In genomic region chr2:126664639-126665038, GRCh38 we compare ENCODE assay signal across 8 cellular contexts. TPM values are rescaled to one million over a fixed set of nuclear protein-coding genes. Genes with fewer than 3 reads are reported as not detected.
DNase-seq lines count a peak whose midpoint lies in the region; ATAC-seq and TF ChIP-seq lines count a peak whose summit lies in the region.

No MANE protein-coding gene starts in this region.

- DNase-seq in heart left ventricle: no peak
- DNase-seq in left ventricle myocardium superior: no peak
- no peak for DNase-seq in activated CD4-positive, alpha-beta memory T cell treated with anti-CD3 and anti-CD28 coated beads for 36 hours
- DNase-seq in NCI-H2227 treated with DMSO at 0.1 percent for 48 hours (lab: John Stamatoyannopoulos, UW): no peak
- no peak for DNase-seq in NCI-H1105 (lab: John Stamatoyannopoulos, UW)
- no peak for DNase-seq in stimulated activated CD4-positive, alpha-beta T cell treated with anti-CD3 and anti-CD28 coated beads, Interleukin-2, amount 100 ng/mL, for 48 hours

- no peak for TF ChIP-seq CTCF in heart left ventricle (IDR thresholded peaks at IDR 0.05)

- ATAC-seq in heart left ventricle: no peak
- ATAC-seq in left ventricle myocardium superior: no peak
- peak; percentile 25 for ATAC-seq in HG02884 (IDR thresholded peaks at IDR 0.05; ENCODE audit: unreplicated experiment)

- POLR2A ChIA-PET in activated CD4-positive, alpha-beta memory T cell treated with anti-CD3 and anti-CD28 coated beads for 36 hours (lab: Charles Lee): no interaction called here

- CTCF ChIA-PET in activated CD4-positive, alpha-beta memory T cell treated with anti-CD3 and anti-CD28 coated beads for 36 hours (lab: Charles Lee): interaction anchor here (0.7 to 2.4 kb wide), 2 partner anchors 10 to 113 kb away, joined by 3 to 10 read pairs; no protein-coding TSS in a partner anchor

- no peaks in the 10 kb centered on the region for H3K9me3 ChIP-seq in heart left ventricle
- H3K9me3 ChIP-seq in subcutaneous abdominal adipose tissue (ENCODE audit: control insufficient read depth in 5 of 5, low read length in 5 of 5): no peaks in the 10 kb centered on the region

- H3K27me3 Mint-ChIP-seq in activated CD4-positive, alpha-beta memory T cell treated with anti-CD3 and anti-CD28 coated beads for 36 hours: no peaks in the 10 kb centered on the region

- intact Hi-C loops in heart left ventricle (cut with DNase I): no loop called here
- intact Hi-C loops in left ventricle myocardium superior (cut with micrococcal nuclease): no loop called here
- intact Hi-C loops in activated CD4-positive, alpha-beta memory T cell treated with anti-CD3 and anti-CD28 coated beads for 36 hours (cut with micrococcal nuclease): no loop called here

- H3K36me3 Mint-ChIP-seq in activated CD4-positive, alpha-beta memory T cell treated with anti-CD3 and anti-CD28 coated beads for 36 hours: peaks cover 33% of the 10 kb centered on the region

- H3K27me3 ChIP-seq in heart left ventricle (no peaks in the 10 kb centered on the region), subcutaneous abdominal adipose tissue (ENCODE audit: control insufficient read depth in 5 of 5, insufficient read depth in 4 of 5, low read length in 5 of 5) (no peaks in the 10 kb centered on the region)

- H3K4me1 Mint-ChIP-seq in activated CD4-positive, alpha-beta memory T cell treated with anti-CD3 and anti-CD28 coated beads for 36 hours (ENCODE audit: low read depth): peaks cover 80% of the 10 kb centered on the region

- H3K27ac ChIP-seq in heart left ventricle: peak overlapping the region in 10 of 12 donors; percentile 0 to 98 (median 58)
- H3K27ac ChIP-seq in subcutaneous abdominal adipose tissue (ENCODE audit: low read depth, low read length): peak overlapping the region; percentile 54

- H3K9ac ChIP-seq in subcutaneous abdominal adipose tissue (ENCODE audit: low read length in 5 of 5): peak overlapping the region in 2 of 5 donors; percentile 26 to 50

- H3K36me3 ChIP-seq in heart left ventricle (peaks cover 0 to 22% (median 0%) of the 10 kb centered on the region in 9 donors), subcutaneous abdominal adipose tissue (ENCODE audit: control insufficient read depth in 5 of 5, insufficient read depth in 5 of 5, low read length in 5 of 5) (peaks cover 0 to 24% (median 8%) of the 10 kb centered on the region in 5 donors)

- WGBS in heart left ventricle, 4 donors: 50 to 69% (median 60%) methylated on average over 2 of the region's 2 CpGs

- no peak overlapping the region for H3K4me3 Mint-ChIP-seq in activated CD4-positive, alpha-beta memory T cell treated with anti-CD3 and anti-CD28 coated beads for 36 hours

- H3K4me3 ChIP-seq in heart left ventricle (no peak overlapping the region), subcutaneous abdominal adipose tissue (ENCODE audit: low read depth in 1 of 5, low read length in 5 of 5) (no peak overlapping the region)

- H3K27ac Mint-ChIP-seq in activated CD4-positive, alpha-beta memory T cell treated with anti-CD3 and anti-CD28 coated beads for 36 hours: peak overlapping the region; percentile 93

- TF ChIP-seq POLR2A in heart left ventricle (IDR thresholded peaks at IDR 0.05): no peak

- no peaks in the 10 kb centered on the region for H3K9me3 Mint-ChIP-seq in activated CD4-positive, alpha-beta memory T cell treated with anti-CD3 and anti-CD28 coated beads for 36 hours

- peaks cover 15 to 97% (median 85%) of the 10 kb centered on the region in 12 donors for H3K4me1 ChIP-seq in heart left ventricle
- H3K4me1 ChIP-seq in subcutaneous abdominal adipose tissue (ENCODE audit: control insufficient read depth in 5 of 5, insufficient read depth in 5 of 5, low read length in 5 of 5): peaks cover 17 to 86% (median 77%) of the 10 kb centered on the region in 5 donors

RNA-seq across cellular contexts. Expression of gene GYPC, which starts 8.7 kb away (rescaled TPM):
- total RNA-seq in heart left ventricle: 100 to 1,000 TPM; 108 to 149 (median 128) TPM
- polyA plus RNA-seq in heart left ventricle: 100 to 1,000 TPM; 131 to 369 TPM
- 114 TPM for total RNA-seq in left ventricle myocardium superior
- total RNA-seq in activated CD4-positive, alpha-beta memory T cell treated with anti-CD3 and anti-CD28 coated beads for 36 hours: 100 to 1,000 TPM; 123 TPM
